1 cellular context compared by ENCODE assay signal in the genomic region with DNA sequence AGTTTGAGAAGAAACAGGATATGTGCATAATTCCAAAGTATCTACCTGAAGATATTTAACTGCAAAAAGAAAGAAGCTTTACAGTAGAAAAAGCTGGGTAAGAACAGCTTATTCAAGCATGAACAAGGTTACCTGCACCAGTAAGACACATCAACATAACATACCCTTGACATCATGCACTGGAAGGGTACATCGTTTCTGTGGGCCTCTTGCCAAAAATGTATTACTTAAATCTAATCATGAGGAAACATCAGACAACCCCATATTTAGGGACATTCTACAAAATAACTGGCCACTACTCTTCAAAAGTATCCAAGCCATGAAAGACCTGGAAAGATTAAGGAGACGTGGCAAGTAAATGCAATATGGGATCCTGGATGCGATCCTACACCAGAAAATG.
TF ChIP-seq lines count a peak whose summit lies in the region.

No MANE protein-coding gene starts in this region.

TF ChIP-seq in GM23338, 12 proteins besides CTCF, POLR2A, EP300 and RAD21:
- TF ChIP-seq CREB1 (CRISPR knock-in tag; IDR thresholded peaks at IDR 0.05; ENCODE audit: low read depth) (no peak), POLR2AphosphoS5 (IDR thresholded peaks at IDR 0.05; ENCODE audit: low read depth) (no peak), ZNF331 (CRISPR knock-in tag; IDR thresholded peaks at IDR 0.05; ENCODE audit: low read depth) (no peak), JUNB (IDR thresholded peaks at IDR 0.05; ENCODE audit: unreplicated experiment) (no peak), EZH2 (IDR thresholded peaks at IDR 0.05; ENCODE audit: low read depth, unreplicated experiment) (no peak), ZNF114 (CRISPR knock-in tag; IDR thresholded peaks at IDR 0.05) (no peak), NANOG (IDR thresholded peaks at IDR 0.05; ENCODE audit: borderline replicate concordance) (no peak), STAT1 (IDR thresholded peaks at IDR 0.05; ENCODE audit: unreplicated experiment) (no peak)
- TF ChIP-seq, protein P1, sequence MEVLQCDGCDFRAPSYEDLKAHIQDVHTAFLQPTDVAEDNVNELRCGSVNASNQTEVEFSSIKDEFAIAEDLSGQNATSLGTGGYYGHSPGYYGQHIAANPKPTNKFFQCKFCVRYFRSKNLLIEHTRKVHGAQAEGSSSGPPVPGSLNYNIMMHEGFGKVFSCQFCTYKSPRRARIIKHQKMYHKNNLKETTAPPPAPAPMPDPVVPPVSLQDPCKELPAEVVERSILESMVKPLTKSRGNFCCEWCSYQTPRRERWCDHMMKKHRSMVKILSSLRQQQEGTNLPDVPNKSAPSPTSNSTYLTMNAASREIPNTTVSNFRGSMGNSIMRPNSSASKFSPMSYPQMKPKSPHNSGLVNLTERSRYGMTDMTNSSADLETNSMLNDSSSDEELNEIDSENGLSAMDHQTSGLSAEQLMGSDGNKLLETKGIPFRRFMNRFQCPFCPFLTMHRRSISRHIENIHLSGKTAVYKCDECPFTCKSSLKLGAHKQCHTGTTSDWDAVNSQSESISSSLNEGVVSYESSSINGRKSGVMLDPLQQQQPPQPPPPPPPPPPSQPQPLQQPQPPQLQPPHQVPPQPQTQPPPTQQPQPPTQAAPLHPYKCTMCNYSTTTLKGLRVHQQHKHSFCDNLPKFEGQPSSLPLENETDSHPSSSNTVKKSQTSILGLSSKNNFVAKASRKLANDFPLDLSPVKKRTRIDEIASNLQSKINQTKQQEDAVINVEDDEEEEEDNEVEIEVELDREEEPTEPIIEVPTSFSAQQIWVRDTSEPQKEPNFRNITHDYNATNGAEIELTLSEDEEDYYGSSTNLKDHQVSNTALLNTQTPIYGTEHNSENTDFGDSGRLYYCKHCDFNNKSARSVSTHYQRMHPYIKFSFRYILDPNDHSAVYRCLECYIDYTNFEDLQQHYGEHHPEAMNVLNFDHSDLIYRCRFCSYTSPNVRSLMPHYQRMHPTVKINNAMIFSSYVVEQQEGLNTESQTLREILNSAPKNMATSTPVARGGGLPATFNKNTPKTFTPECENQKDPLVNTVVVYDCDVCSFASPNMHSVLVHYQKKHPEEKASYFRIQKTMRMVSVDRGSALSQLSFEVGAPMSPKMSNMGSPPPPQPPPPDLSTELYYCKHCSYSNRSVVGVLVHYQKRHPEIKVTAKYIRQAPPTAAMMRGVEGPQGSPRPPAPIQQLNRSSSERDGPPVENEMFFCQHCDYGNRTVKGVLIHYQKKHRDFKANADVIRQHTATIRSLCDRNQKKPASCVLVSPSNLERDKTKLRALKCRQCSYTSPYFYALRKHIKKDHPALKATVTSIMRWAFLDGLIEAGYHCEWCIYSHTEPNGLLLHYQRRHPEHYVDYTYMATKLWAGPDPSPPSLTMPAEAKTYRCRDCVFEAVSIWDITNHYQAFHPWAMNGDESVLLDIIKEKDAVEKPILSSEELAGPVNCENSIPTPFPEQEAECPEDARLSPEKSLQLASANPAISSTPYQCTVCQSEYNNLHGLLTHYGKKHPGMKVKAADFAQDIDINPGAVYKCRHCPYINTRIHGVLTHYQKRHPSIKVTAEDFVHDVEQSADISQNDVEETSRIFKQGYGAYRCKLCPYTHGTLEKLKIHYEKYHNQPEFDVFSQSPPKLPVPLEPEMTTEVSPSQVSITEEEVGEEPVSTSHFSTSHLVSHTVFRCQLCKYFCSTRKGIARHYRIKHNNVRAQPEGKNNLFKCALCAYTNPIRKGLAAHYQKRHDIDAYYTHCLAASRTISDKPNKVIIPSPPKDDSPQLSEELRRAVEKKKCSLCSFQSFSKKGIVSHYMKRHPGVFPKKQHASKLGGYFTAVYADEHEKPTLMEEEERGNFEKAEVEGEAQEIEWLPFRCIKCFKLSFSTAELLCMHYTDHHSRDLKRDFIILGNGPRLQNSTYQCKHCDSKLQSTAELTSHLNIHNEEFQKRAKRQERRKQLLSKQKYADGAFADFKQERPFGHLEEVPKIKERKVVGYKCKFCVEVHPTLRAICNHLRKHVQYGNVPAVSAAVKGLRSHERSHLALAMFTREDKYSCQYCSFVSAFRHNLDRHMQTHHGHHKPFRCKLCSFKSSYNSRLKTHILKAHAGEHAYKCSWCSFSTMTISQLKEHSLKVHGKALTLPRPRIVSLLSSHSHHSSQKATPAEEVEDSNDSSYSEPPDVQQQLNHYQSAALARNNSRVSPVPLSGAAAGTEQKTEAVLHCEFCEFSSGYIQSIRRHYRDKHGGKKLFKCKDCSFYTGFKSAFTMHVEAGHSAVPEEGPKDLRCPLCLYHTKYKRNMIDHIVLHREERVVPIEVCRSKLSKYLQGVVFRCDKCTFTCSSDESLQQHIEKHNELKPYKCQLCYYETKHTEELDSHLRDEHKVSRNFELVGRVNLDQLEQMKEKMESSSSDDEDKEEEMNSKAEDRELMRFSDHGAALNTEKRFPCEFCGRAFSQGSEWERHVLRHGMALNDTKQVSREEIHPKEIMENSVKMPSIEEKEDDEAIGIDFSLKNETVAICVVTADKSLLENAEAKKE (CRISPR knock-in tag; IDR thresholded peaks at IDR 0.05), result no peak
- TF ChIP-seq, protein P2, sequence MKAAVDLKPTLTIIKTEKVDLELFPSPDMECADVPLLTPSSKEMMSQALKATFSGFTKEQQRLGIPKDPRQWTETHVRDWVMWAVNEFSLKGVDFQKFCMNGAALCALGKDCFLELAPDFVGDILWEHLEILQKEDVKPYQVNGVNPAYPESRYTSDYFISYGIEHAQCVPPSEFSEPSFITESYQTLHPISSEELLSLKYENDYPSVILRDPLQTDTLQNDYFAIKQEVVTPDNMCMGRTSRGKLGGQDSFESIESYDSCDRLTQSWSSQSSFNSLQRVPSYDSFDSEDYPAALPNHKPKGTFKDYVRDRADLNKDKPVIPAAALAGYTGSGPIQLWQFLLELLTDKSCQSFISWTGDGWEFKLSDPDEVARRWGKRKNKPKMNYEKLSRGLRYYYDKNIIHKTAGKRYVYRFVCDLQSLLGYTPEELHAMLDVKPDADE (IDR thresholded peaks at IDR 0.05), result no peak
